20 cellular contexts compared by ENCODE assay signal in the genomic region with DNA sequence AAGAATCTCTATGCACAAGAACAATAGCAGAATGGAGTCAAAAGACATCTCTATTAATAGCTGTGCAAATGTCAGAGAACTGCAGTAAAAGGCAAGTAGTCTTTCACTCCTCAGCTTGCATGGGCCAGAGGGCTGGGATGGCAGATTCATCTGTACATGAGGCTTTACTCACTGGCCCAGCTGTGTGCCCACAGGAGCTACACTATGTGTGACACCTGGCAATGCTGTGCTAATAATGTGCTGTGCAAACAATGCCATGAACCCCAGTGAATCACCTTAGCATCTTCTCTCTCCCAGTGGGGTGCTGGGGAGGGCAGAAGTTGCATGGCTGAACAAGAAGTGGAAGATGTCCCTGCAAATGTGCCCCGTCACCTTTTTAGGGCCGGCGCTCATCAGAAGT.
DNase-seq lines count a peak whose midpoint lies in the region; TF ChIP-seq lines count a peak whose summit lies in the region.
"Had no signal": no experiment of that assay in that cellular context is flagged by ENCODE, and none has a peak within 500 bp of the region (broad histone marks: within the 10 kb centered on the region; RNA-seq: fewer than 3 reads in every experiment).

No MANE protein-coding gene starts in this region.

- no peak overlapping the region for H3K4me2 ChIP-seq in neuronal stem cell (ENCODE audit: insufficient read depth, low read length, poor library complexity, severe bottlenecking)

- H2BK120ac ChIP-seq in neuronal stem cell (ENCODE audit: low read depth, low read length): no peak overlapping the region

- no peak overlapping the region for H3K27ac Mint-ChIP-seq in Caco-2 (ENCODE audit: unreplicated experiment)

- no peak overlapping the region for H2BK5ac ChIP-seq in neuronal stem cell (ENCODE audit: low read length)

- CTCF ChIA-PET in Caco-2 (lab: Charles Lee): no interaction called here

- H2AFZ ChIP-seq in neuronal stem cell (ENCODE audit: low read length): no peak overlapping the region
- H2AFZ ChIP-seq: GM23248 had no signal

- H3K36me3 ChIP-seq in neuronal stem cell (replicated peaks in 1 of 2; ENCODE audit: control insufficient read depth in 2 of 2, insufficient read depth in 2 of 2, low read length in 2 of 2): no peaks in the 10 kb centered on the region
- H3K36me3 ChIP-seq in Caco-2 (ENCODE audit: control insufficient read depth, insufficient read depth, low read length): no peaks in the 10 kb centered on the region
- H3K36me3 ChIP-seq: HAP-1, SJCRH30 had no signal

- H3K23ac ChIP-seq in neuronal stem cell (ENCODE audit: low read depth, low read length, poor library complexity): no peak overlapping the region

- H3K4ac ChIP-seq in neuronal stem cell (ENCODE audit: low read length): no peak overlapping the region

- intact Hi-C loops in Caco-2 (cut with micrococcal nuclease; ENCODE audit: unreplicated experiment): no loop called here

- H2BK15ac ChIP-seq in neuronal stem cell (ENCODE audit: low read length): no peak overlapping the region

- no peak overlapping the region for H3K14ac ChIP-seq in neuronal stem cell (ENCODE audit: low read length)

- no peak overlapping the region for H2BK12ac ChIP-seq in neuronal stem cell (ENCODE audit: low read length)

- H3K18ac ChIP-seq in neuronal stem cell (ENCODE audit: low read length): peak overlapping the region; percentile 2

- no peaks in the 10 kb centered on the region for H3K36me3 Mint-ChIP-seq in Caco-2 (ENCODE audit: insufficient read depth, unreplicated experiment)
- H3K36me3 Mint-ChIP-seq: CD14-positive monocyte had no signal

- POLR2A ChIA-PET in Caco-2 (lab: Charles Lee): no interaction called here

- TF ChIP-seq CTCF in Caco-2 (IDR thresholded peaks at IDR 0.05; ENCODE audit: insufficient read depth in 1 of 2, low read depth in 1 of 2, low read length in 1 of 2, severe bottlenecking in 1 of 2, unreplicated experiment in 1 of 2): no peak

- BruUV-seq in Caco-2 (replicated peaks; lab: Mats Ljungman, UMichigan): no TSS peak

- H4K91ac ChIP-seq in neuronal stem cell (ENCODE audit: low read depth, low read length, poor library complexity): no peak overlapping the region

- no CpG with 5 or more reads among the region's 3 CpGs for WGBS in neuronal stem cell (ENCODE audit: extremely low coverage in 2 of 2, insufficient read length in 2 of 2, insufficient replicate concordance in 1 of 2), 2 donors

- no peak overlapping the region for H3K4me3 Mint-ChIP-seq in Caco-2 (ENCODE audit: unreplicated experiment)
- H3K4me3 Mint-ChIP-seq: CD14-positive monocyte had no signal

- no peaks in the 10 kb centered on the region for H3K79me1 ChIP-seq in neuronal stem cell (ENCODE audit: low read depth, low read length)

- H4K8ac ChIP-seq in neuronal stem cell (ENCODE audit: low read depth, low read length): no peak overlapping the region

- peaks cover 21% of the 10 kb centered on the region for H3K9me3 Mint-ChIP-seq in Caco-2 (ENCODE audit: unreplicated experiment)

- H3K9me3 ChIP-seq in neuronal stem cell (replicated peaks in 1 of 2; ENCODE audit: control insufficient read depth in 2 of 2, insufficient read depth in 1 of 2, low read depth in 1 of 2, low read length in 2 of 2): no peaks in the 10 kb centered on the region
- H3K9me3 ChIP-seq in Caco-2: 0 out of 2 replicates have a peak, but pooled peaks cover 3% of the 10 kb centered on the region
- H3K9me3 ChIP-seq: HAP-1, SJCRH30 had no signal

- H2AK5ac ChIP-seq in neuronal stem cell (ENCODE audit: low read depth, low read length): no peak overlapping the region

- no peak overlapping the region for H3K27ac ChIP-seq in neuronal stem cell (replicated peaks; ENCODE audit: low read length)
- H3K27ac ChIP-seq: GM23248, SJCRH30 had no signal

- H3K27me3 Mint-ChIP-seq in Caco-2 (ENCODE audit: insufficient read depth, unreplicated experiment): no peaks in the 10 kb centered on the region

- peaks cover 6 to 17% of the 10 kb centered on the region in 2 donors for H3K4me1 ChIP-seq in neuronal stem cell (ENCODE audit: control insufficient read depth in 2 of 2, insufficient read depth in 1 of 2, low read depth in 1 of 2, low read length in 2 of 2)
- H3K4me1 ChIP-seq in Caco-2: peaks cover 34% of the 10 kb centered on the region

- DNase-seq in NCI-H146 (lab: John Stamatoyannopoulos, UW) (peak; percentile 39), NCI-H146 treated with DMSO at 0.1 percent for 48 hours (lab: John Stamatoyannopoulos, UW; ENCODE audit: unreplicated experiment) (no peak), COR-L47 (lab: John Stamatoyannopoulos, UW) (peak; percentile 18), RPMI8226 (peak; percentile 5), neuronal stem cell (ENCODE audit: low spot score) (no peak), SHP77 (lab: John Stamatoyannopoulos, UW) (no peak), A172 (ENCODE audit: low spot score) (no peak), Caco-2 (no peak)
- DNase-seq: DND-41; GM23248; IMR-90; NCI-H1930; NCI-H226; NCI-H510A treated with DMSO at 0.1 percent for 48 hours; NK-92 treated with Interleukin-12 subunit alpha and Interleukin-12 subunit beta, amount 100 ng/mL, for 24 hours; SJCRH30; T-helper 1 cell had no signal

- H3K9ac ChIP-seq in neuronal stem cell (ENCODE audit: low read depth, low read length, poor library complexity): no peak overlapping the region
- H3K9ac ChIP-seq: GM23248 had no signal

- H3K27me3 ChIP-seq in neuronal stem cell (ENCODE audit: control insufficient read depth in 3 of 3, insufficient read depth in 3 of 3, low read depth in 1 of 3, low read length in 3 of 3) (no peaks in the 10 kb centered on the region), Caco-2 (replicated peaks; ENCODE audit: control insufficient read depth, insufficient read depth, low read length) (no peaks in the 10 kb centered on the region)
- H3K27me3 ChIP-seq: SJCRH30 had no signal

- H3K4me3 ChIP-seq in neuronal stem cell (ENCODE audit: low read length in 2 of 2) (no peak overlapping the region), Caco-2 (ENCODE audit: low read depth, low read length) (no peak overlapping the region)
- H3K4me3 ChIP-seq: GM12878, GM23248, HAP-1, SJCRH30 had no signal

- peaks cover 34% of the 10 kb centered on the region for H3K4me1 Mint-ChIP-seq in Caco-2 (ENCODE audit: low read depth, unreplicated experiment)
- H3K4me1 Mint-ChIP-seq: CD14-positive monocyte had no signal

Comparison
In these comparisons a context has a peak if more than half of its experiments do, and no peak if none do; other contexts are left out.
1. DNase-seq: peak in NCI-H146 (single experiment), COR-L47 (single experiment) and RPMI8226 (single experiment); none in NCI-H146 treated with DMSO at 0.1 percent for 48 hours (single experiment), neuronal stem cell (single experiment), SHP77 (0 of 2), A172 (single experiment) and Caco-2 (0 of 2).